Comparison of ENCODE assay signal across 8 cellular contexts in genomic region chr12:12562016-12562483, GRCh38. TPM values are rescaled to one million over a fixed set of nuclear protein-coding genes. Genes with fewer than 3 reads are reported as not detected.
A peak's percentile ranks its signal among the peaks of the same experiment; 100 is the strongest.
DNase-seq lines count a peak whose midpoint lies in the region; ATAC-seq, FAIRE-seq and TF ChIP-seq lines count a peak whose summit lies in the region.

No MANE protein-coding gene starts in this region.

- H3K27ac ChIP-seq in Peyer's patch (peak overlapping the region; percentile 89 to 100 (median 99)), psoas muscle (peak overlapping the region; percentile 98)

- 0 to 1% (median 1%) methylated on average over 31 to 45 of the region's 45 CpGs for WGBS in psoas muscle, 3 donors

- H3K27me3 Mint-ChIP-seq in activated naive CD8-positive, alpha-beta T cell treated with anti-CD3 and anti-CD28 coated beads for 36 hours: no peaks in the 10 kb centered on the region

- no peaks in the 10 kb centered on the region for H3K36me3 ChIP-seq in Peyer's patch
- no peaks in the 10 kb centered on the region for H3K36me3 ChIP-seq in psoas muscle (ENCODE audit: insufficient read depth in 1 of 2, low read depth in 1 of 2)

- H3K4me1 Mint-ChIP-seq in activated naive CD8-positive, alpha-beta T cell treated with anti-CD3 and anti-CD28 coated beads for 36 hours: peaks cover 20% of the 10 kb centered on the region

- DNase-seq in NCI-H82 (lab: John Stamatoyannopoulos, UW): peak; percentile 54
- no peak for DNase-seq in NCI-H82 treated with DMSO at 0.1 percent for 48 hours (lab: John Stamatoyannopoulos, UW; ENCODE audit: unreplicated experiment)
- peak in 1 of 3 donors; percentile 57 for DNase-seq in Peyer's patch
- peak; percentile 33 for DNase-seq in activated naive CD8-positive, alpha-beta T cell treated with anti-CD3 and anti-CD28 coated beads for 36 hours
- peak; percentile 39 for DNase-seq in left cardiac atrium
- DNase-seq in psoas muscle: peak in 1 of 2 donors; percentile 60
- no peak for DNase-seq in RCC 7860 (ENCODE audit: low spot score)
- no peak for DNase-seq in cerebellar nuclear complex (lab: John Stamatoyannopoulos, UW)

- H3K4me3 ChIP-seq in Peyer's patch: peak overlapping the region; percentile 70 to 96 (median 88)
- peak overlapping the region; percentile 73 for H3K4me3 ChIP-seq in psoas muscle

- no peak for TF ChIP-seq POLR2A in Peyer's patch (IDR thresholded peaks at IDR 0.05)

- ATAC-seq in left cardiac atrium: peak; percentile 11 to 20
- ATAC-seq in psoas muscle: peak in 3 of 4 donors; percentile 4 to 18 (median 5)

- H3K27me3 ChIP-seq in Peyer's patch: no peaks in the 10 kb centered on the region
- no peaks in the 10 kb centered on the region for H3K27me3 ChIP-seq in psoas muscle (ENCODE audit: insufficient read depth in 3 of 3, low read length in 2 of 3)

- peaks cover 19% of the 10 kb centered on the region for H3K36me3 Mint-ChIP-seq in activated naive CD8-positive, alpha-beta T cell treated with anti-CD3 and anti-CD28 coated beads for 36 hours

- no peak for TF ChIP-seq CTCF in Peyer's patch (IDR thresholded peaks at IDR 0.05)
- TF ChIP-seq CTCF in psoas muscle (IDR thresholded peaks at IDR 0.05): no peak

- FAIRE-seq in RCC 7860 (lab: Jason Lieb, UNC): no peak

- H3K27ac Mint-ChIP-seq in activated naive CD8-positive, alpha-beta T cell treated with anti-CD3 and anti-CD28 coated beads for 36 hours: peak overlapping the region; percentile 91

- H3K4me3 Mint-ChIP-seq in activated naive CD8-positive, alpha-beta T cell treated with anti-CD3 and anti-CD28 coated beads for 36 hours: peak overlapping the region; percentile 83

- no peaks in the 10 kb centered on the region for H3K9me3 ChIP-seq in Peyer's patch
- no peaks in the 10 kb centered on the region for H3K9me3 ChIP-seq in psoas muscle

- H3K4me1 ChIP-seq in Peyer's patch (peaks cover 0 to 17% (median 2%) of the 10 kb centered on the region in 4 donors), psoas muscle (peaks cover 20% of the 10 kb centered on the region)

- intact Hi-C loops in left cardiac atrium (cut with DNase I) (loop anchor here in 1 of 2 donors (2.0 to 10.0 kb wide), 3 partner anchors 49 to 143 kb away; partner anchors contain the start of gene CREBL2), psoas muscle (cut with DNase I) (loop anchor here (5.0 to 10.0 kb wide), 6 partner anchors 40 to 155 kb away; partner anchors contain the start of genes CDKN1B (in 1 of the 2), CREBL2 (in 1 of the 2) and GPR19 (in 1 of the 2))

- H3K9me3 Mint-ChIP-seq in activated naive CD8-positive, alpha-beta T cell treated with anti-CD3 and anti-CD28 coated beads for 36 hours: no peaks in the 10 kb centered on the region

RNA-seq across cellular contexts. Expression of gene DUSP16, which starts 0.6 kb away (rescaled TPM):
- total RNA-seq in Peyer's patch: 10 to 100 TPM; 20.6 to 52.6 (median 45.7) TPM
- total RNA-seq in activated naive CD8-positive, alpha-beta T cell treated with anti-CD3 and anti-CD28 coated beads for 36 hours: 10 to 100 TPM; 21.6 to 24.4 TPM
- total RNA-seq in left cardiac atrium: 10 to 100 TPM; 11.5 to 17.3 TPM
- total RNA-seq in psoas muscle: 10 to 100 TPM; 14.2 to 23.8 (median 19.7) TPM
- 1 to 10 TPM; 3.3 to 8.4 (median 4.5) TPM for polyA plus RNA-seq in psoas muscle

RNA-seq across cellular contexts. Expression of gene CREBL2, which starts 49.6 kb away (rescaled TPM):
- total RNA-seq in Peyer's patch: 10 to 100 TPM; 23.1 to 33.0 (median 27.6) TPM
- total RNA-seq in activated naive CD8-positive, alpha-beta T cell treated with anti-CD3 and anti-CD28 coated beads for 36 hours: 10 to 100 TPM; 12.5 to 13.9 TPM
- 10 to 100 TPM; 20.4 to 21.0 TPM for total RNA-seq in left cardiac atrium
- total RNA-seq in psoas muscle: 1 to 10 TPM; 6.1 to 9.2 (median 7.3) TPM
- 10 to 100 TPM in 1 of 3 donors, 1 to 10 TPM in 2; 4.0 to 16.4 (median 5.3) TPM for polyA plus RNA-seq in psoas muscle

Comparison
In these comparisons a context has a peak if more than half of its experiments do, and no peak if none do; other contexts are left out.
1. DNase-seq: peak in NCI-H82 (single experiment), activated naive CD8-positive, alpha-beta T cell treated with anti-CD3 and anti-CD28 coated beads for 36 hours (single experiment) and left cardiac atrium (single experiment); none in NCI-H82 treated with DMSO at 0.1 percent for 48 hours (single experiment), RCC 7860 (single experiment) and cerebellar nuclear complex (0 of 2).